10 cellular contexts compared by ENCODE assay signal in the genomic region with DNA sequence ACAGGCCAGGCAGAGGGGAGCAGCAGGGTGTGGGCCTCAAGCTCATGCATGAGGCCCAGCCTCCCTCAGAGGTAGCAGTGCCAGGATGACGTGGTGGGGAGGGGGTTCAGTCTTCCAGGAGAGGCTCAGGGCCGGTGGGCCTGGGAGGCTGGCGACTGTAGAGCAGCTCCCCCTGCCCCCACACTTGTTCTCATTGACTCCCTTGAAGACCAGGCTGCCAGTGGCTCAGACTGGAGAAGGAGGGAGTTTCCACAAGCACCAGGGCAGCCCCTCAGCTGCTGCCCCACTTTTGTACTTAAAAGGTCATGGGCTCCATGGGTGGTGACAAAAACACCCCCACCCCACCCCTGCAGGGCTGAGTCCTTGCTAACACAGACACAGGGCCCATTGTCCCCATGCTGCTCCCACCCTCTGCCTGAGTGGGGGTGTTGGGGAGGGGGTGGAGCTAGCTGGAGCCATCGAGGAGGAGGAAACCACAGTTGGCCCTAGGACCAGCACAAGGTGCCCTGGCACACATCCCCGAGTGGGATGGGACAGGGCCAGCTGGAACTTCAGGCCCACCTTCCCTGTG. TPM values are rescaled to one million over a fixed set of nuclear protein-coding genes. Genes with fewer than 3 reads are reported as not detected.
DNase-seq lines count a peak whose midpoint lies in the region; ATAC-seq and TF ChIP-seq lines count a peak whose summit lies in the region.
"Had no signal": no experiment of that assay in that cellular context is flagged by ENCODE, and none has a peak within 500 bp of the region (broad histone marks: within the 10 kb centered on the region; RNA-seq: fewer than 3 reads in every experiment).

No MANE protein-coding gene starts in this region.

- 58 to 73% (median 68%) methylated on average over 2 to 5 of the region's 5 CpGs for WGBS in adrenal gland, 4 donors
- 0% methylated on average over 2 of the region's 5 CpGs for WGBS in suprapubic skin

- H3K9me3 ChIP-seq in adrenal gland (replicated peaks in 1 of 3): no peaks in the 10 kb centered on the region
- H3K9me3 ChIP-seq in suprapubic skin: no peaks in the 10 kb centered on the region

- H3K27me3 ChIP-seq in adrenal gland (no peaks in the 10 kb centered on the region), suprapubic skin (no peaks in the 10 kb centered on the region)

- TF ChIP-seq CTCF in adrenal gland (IDR thresholded peaks at IDR 0.05) (no peak), mesothelial cell of epicardium (IDR thresholded peaks at IDR 0.05; ENCODE audit: unreplicated experiment) (no peak), suprapubic skin (IDR thresholded peaks at IDR 0.05) (no peak)

- no peak for TF ChIP-seq POLR2A in adrenal gland (IDR thresholded peaks at IDR 0.05)
- no peak for TF ChIP-seq POLR2A in suprapubic skin (IDR thresholded peaks at IDR 0.05)

- H3K4me3 ChIP-seq in adrenal gland: no peak overlapping the region
- H3K4me3 ChIP-seq in suprapubic skin: no peak overlapping the region

- POLR2A ChIA-PET in activated CD4-positive, alpha-beta memory T cell treated with anti-CD3 and anti-CD28 coated beads, Interleukin-2, amount 10 ng/mL, durations not matched to agents 7 days and 5 days (lab: Charles Lee): no interaction called here
- POLR2A ChIA-PET in activated CD4-positive, alpha-beta memory T cell treated with anti-CD3 and anti-CD28 coated beads for 36 hours (lab: Charles Lee): no interaction called here

- H3K36me3 ChIP-seq in adrenal gland (replicated peaks in 1 of 2): no peaks in the 10 kb centered on the region
- peaks cover 53% of the 10 kb centered on the region for H3K36me3 ChIP-seq in suprapubic skin

- TF ChIP-seq EP300 in suprapubic skin (IDR thresholded peaks at IDR 0.05): no peak

- DNase-seq in activated CD4-positive, alpha-beta memory T cell treated with anti-CD3 and anti-CD28 coated beads, Interleukin-2, amount 10 ng/mL, durations not matched to agents 7 days and 5 days: peak; percentile 15
- no peak for DNase-seq in activated CD4-positive, alpha-beta memory T cell treated with anti-CD3 and anti-CD28 coated beads for 36 hours
- DNase-seq in adrenal gland: peak in 4 of 7 donors; percentile 13 to 52 (median 18)
- DNase-seq in mesothelial cell of epicardium (ENCODE audit: low spot score in 2 of 2, unreplicated experiment in 2 of 2): peak in 1 of 2 experiments; percentile 34
- no peak for DNase-seq in suprapubic skin (ENCODE audit: low spot score in 2 of 2)
- no peak for DNase-seq in effector CD4-positive, alpha-beta T cell
- no peak for DNase-seq in DMS79 (lab: John Stamatoyannopoulos, UW)
- DNase-seq: NCI-H1436 treated with DMSO at 0.1 percent for 48 hours had no signal

- intact Hi-C loops in activated CD4-positive, alpha-beta memory T cell treated with anti-CD3 and anti-CD28 coated beads for 36 hours (cut with micrococcal nuclease): no loop called here
- intact Hi-C loops in adrenal gland (cut with DNase I): no loop called here

- H3K4me1 ChIP-seq in adrenal gland (replicated peaks in 1 of 2) (peaks cover 7 to 14% of the 10 kb centered on the region in 2 donors), suprapubic skin (peaks cover 60% of the 10 kb centered on the region)

- H3K4me1 Mint-ChIP-seq in activated CD4-positive, alpha-beta memory T cell treated with anti-CD3 and anti-CD28 coated beads, Interleukin-2, amount 10 ng/mL, durations not matched to agents 7 days and 5 days: peaks cover 10% of the 10 kb centered on the region
- H3K4me1 Mint-ChIP-seq in activated CD4-positive, alpha-beta memory T cell treated with anti-CD3 and anti-CD28 coated beads for 36 hours (ENCODE audit: low read depth): peaks cover 8% of the 10 kb centered on the region
- peaks cover 32% of the 10 kb centered on the region for H3K4me1 Mint-ChIP-seq in mesothelial cell of epicardium

- no peaks in the 10 kb centered on the region for H3K9me3 Mint-ChIP-seq in activated CD4-positive, alpha-beta memory T cell treated with anti-CD3 and anti-CD28 coated beads, Interleukin-2, amount 10 ng/mL, durations not matched to agents 7 days and 5 days
- H3K9me3 Mint-ChIP-seq in activated CD4-positive, alpha-beta memory T cell treated with anti-CD3 and anti-CD28 coated beads for 36 hours: no peaks in the 10 kb centered on the region
- H3K9me3 Mint-ChIP-seq in mesothelial cell of epicardium: no peaks in the 10 kb centered on the region

- H3K27me3 Mint-ChIP-seq in activated CD4-positive, alpha-beta memory T cell treated with anti-CD3 and anti-CD28 coated beads, Interleukin-2, amount 10 ng/mL, durations not matched to agents 7 days and 5 days: peaks cover 7% of the 10 kb centered on the region
- peaks cover 8% of the 10 kb centered on the region for H3K27me3 Mint-ChIP-seq in activated CD4-positive, alpha-beta memory T cell treated with anti-CD3 and anti-CD28 coated beads for 36 hours
- H3K27me3 Mint-ChIP-seq in mesothelial cell of epicardium (ENCODE audit: low read depth): no peaks in the 10 kb centered on the region

- no peak overlapping the region for H3K27ac Mint-ChIP-seq in activated CD4-positive, alpha-beta memory T cell treated with anti-CD3 and anti-CD28 coated beads, Interleukin-2, amount 10 ng/mL, durations not matched to agents 7 days and 5 days
- H3K27ac Mint-ChIP-seq in activated CD4-positive, alpha-beta memory T cell treated with anti-CD3 and anti-CD28 coated beads for 36 hours: no peak overlapping the region
- H3K27ac Mint-ChIP-seq in mesothelial cell of epicardium: peak overlapping the region; percentile 56

- no peak for ATAC-seq in HG02588 (IDR thresholded peaks at IDR 0.05; ENCODE audit: unreplicated experiment)

- H3K36me3 Mint-ChIP-seq in activated CD4-positive, alpha-beta memory T cell treated with anti-CD3 and anti-CD28 coated beads, Interleukin-2, amount 10 ng/mL, durations not matched to agents 7 days and 5 days (ENCODE audit: low read depth): no peaks in the 10 kb centered on the region
- no peaks in the 10 kb centered on the region for H3K36me3 Mint-ChIP-seq in activated CD4-positive, alpha-beta memory T cell treated with anti-CD3 and anti-CD28 coated beads for 36 hours
- H3K36me3 Mint-ChIP-seq in mesothelial cell of epicardium: peaks cover 21% of the 10 kb centered on the region

- no peak overlapping the region for H3K4me3 Mint-ChIP-seq in activated CD4-positive, alpha-beta memory T cell treated with anti-CD3 and anti-CD28 coated beads, Interleukin-2, amount 10 ng/mL, durations not matched to agents 7 days and 5 days
- H3K4me3 Mint-ChIP-seq in activated CD4-positive, alpha-beta memory T cell treated with anti-CD3 and anti-CD28 coated beads for 36 hours: no peak overlapping the region
- H3K4me3 Mint-ChIP-seq in mesothelial cell of epicardium: no peak overlapping the region

- H3K27ac ChIP-seq in adrenal gland (peak overlapping the region in 1 of 5 donors; percentile 16), suprapubic skin (peak overlapping the region; percentile 51)

- CTCF ChIA-PET in activated CD4-positive, alpha-beta memory T cell treated with anti-CD3 and anti-CD28 coated beads, Interleukin-2, amount 10 ng/mL, durations not matched to agents 7 days and 5 days (lab: Charles Lee): interaction anchor here (0.7 kb wide), 1 partner anchor 13 kb away, joined by 3 read pairs; no protein-coding TSS in a partner anchor
- CTCF ChIA-PET in activated CD4-positive, alpha-beta memory T cell treated with anti-CD3 and anti-CD28 coated beads for 36 hours (lab: Charles Lee): interaction anchor here (0.9 to 1.3 kb wide), 2 partner anchors 203 to 233 kb away, joined by 3 to 4 read pairs; no protein-coding TSS in a partner anchor

RNA-seq across cellular contexts. Expression of a gene that starts 10.5 kb away (rescaled TPM):
- total RNA-seq in activated CD4-positive, alpha-beta memory T cell treated with anti-CD3 and anti-CD28 coated beads, Interleukin-2, amount 10 ng/mL, durations not matched to agents 7 days and 5 days: not detected
- total RNA-seq in activated CD4-positive, alpha-beta memory T cell treated with anti-CD3 and anti-CD28 coated beads for 36 hours: not detected
- total RNA-seq in adrenal gland: 10 to 100 TPM in 1 of 8 donors, 1 to 10 TPM in 6, under 1 TPM in 1; 0.87 to 11.7 (median 4.3) TPM
- 10 to 100 TPM in 2 of 3 donors, 1 to 10 TPM in 1; 2.8 to 20.2 (median 14.3) TPM for polyA plus RNA-seq in adrenal gland
- 48.8 to 50.7 TPM (median 50.1 TPM) in 3 replicates for total RNA-seq in mesothelial cell of epicardium
- total RNA-seq in suprapubic skin: 100 to 1,000 TPM; 110 to 128 (median 114) TPM
- total RNA-seq: A172 had no signal

RNA-seq across cellular contexts. Expression of a gene that starts 26.2 kb away (rescaled TPM):
- total RNA-seq in activated CD4-positive, alpha-beta memory T cell treated with anti-CD3 and anti-CD28 coated beads, Interleukin-2, amount 10 ng/mL, durations not matched to agents 7 days and 5 days: under 1 TPM; 0.10 to 0.28 TPM
- total RNA-seq in activated CD4-positive, alpha-beta memory T cell treated with anti-CD3 and anti-CD28 coated beads for 36 hours: 1 to 10 TPM; 1.3 to 1.5 TPM
- total RNA-seq in adrenal gland (1 to 10 TPM; 1.4 to 8.2 (median 3.0) TPM), mesothelial cell of epicardium (2.1 to 2.4 TPM (median 2.2 TPM) in 3 replicates), suprapubic skin (1 to 10 TPM in 3 of 4 donors, under 1 TPM in 1; 0.32 to 1.9 (median 1.3) TPM)
- 1 to 10 TPM; 3.3 to 4.0 (median 3.7) TPM for polyA plus RNA-seq in adrenal gland

RNA-seq across cellular contexts. Expression of a gene that starts 40.4 kb away (rescaled TPM):
- 10 to 100 TPM in 1 of 2 experiments, 1 to 10 TPM in 1; 9.7 to 10.5 TPM for total RNA-seq in activated CD4-positive, alpha-beta memory T cell treated with anti-CD3 and anti-CD28 coated beads, Interleukin-2, amount 10 ng/mL, durations not matched to agents 7 days and 5 days
- 1 to 10 TPM; 6.0 to 6.1 TPM for total RNA-seq in activated CD4-positive, alpha-beta memory T cell treated with anti-CD3 and anti-CD28 coated beads for 36 hours
- 10 to 100 TPM in 7 of 8 donors, 1 to 10 TPM in 1; 9.9 to 34.0 (median 16.8) TPM for total RNA-seq in adrenal gland
- polyA plus RNA-seq in adrenal gland: 10 to 100 TPM; 10.3 to 12.6 (median 11.6) TPM
- 66.3 to 68.7 TPM (median 66.9 TPM) in 3 replicates for total RNA-seq in mesothelial cell of epicardium
- 10 to 100 TPM; 23.9 to 42.0 (median 30.9) TPM for total RNA-seq in suprapubic skin

Comparison
In these comparisons a context has a peak if more than half of its experiments do, and no peak if none do; other contexts are left out.
1. DNase-seq: peak in activated CD4-positive, alpha-beta memory T cell treated with anti-CD3 and anti-CD28 coated beads, Interleukin-2, amount 10 ng/mL, durations not matched to agents 7 days and 5 days (single experiment) and adrenal gland (4 of 7); none in activated CD4-positive, alpha-beta memory T cell treated with anti-CD3 and anti-CD28 coated beads for 36 hours (single experiment), suprapubic skin (0 of 2), effector CD4-positive, alpha-beta T cell (single experiment) and DMS79 (single experiment).